8 cellular contexts compared by ENCODE assay signal in genomic region chr4:185142563-185142910, GRCh38. TPM values are rescaled to one million over a fixed set of nuclear protein-coding genes. Genes with fewer than 3 reads are reported as not detected.
A peak's percentile ranks its signal among the peaks of the same experiment; 100 is the strongest.
DNase-seq lines count a peak whose midpoint lies in the region; ATAC-seq and TF ChIP-seq lines count a peak whose summit lies in the region.

No MANE protein-coding gene starts in this region.

- no peaks in the 10 kb centered on the region for H3K27me3 ChIP-seq in kidney epithelial cell (ENCODE audit: control insufficient read depth, insufficient read depth, low read length)

- DNase-seq in kidney epithelial cell (ENCODE audit: low read depth) (no peak), substantia nigra (lab: John Stamatoyannopoulos, UW) (peak in 2 of 49 donors; percentile 39 to 50), dedifferentiated amniotic fluid mesenchymal stem cell (ENCODE audit: extremely low spot score) (no peak), NCI-H446 treated with DMSO at 0.1 percent for 48 hours (lab: John Stamatoyannopoulos, UW) (no peak)

- H3K4me1 Mint-ChIP-seq in activated naive CD8-positive, alpha-beta T cell (ENCODE audit: low read depth): peaks cover 18% of the 10 kb centered on the region

- peak overlapping the region; percentile 42 for H3K27ac Mint-ChIP-seq in activated naive CD8-positive, alpha-beta T cell

- H3K36me3 ChIP-seq in kidney epithelial cell (ENCODE audit: control insufficient read depth, insufficient read depth, low read length): no peaks in the 10 kb centered on the region

- H3K4me3 ChIP-seq in GM12875 (ENCODE audit: low read depth, low read length): peak overlapping the region; percentile 89
- H3K4me3 ChIP-seq in kidney epithelial cell (ENCODE audit: low read depth, low read length): peak overlapping the region; percentile 90

- peak overlapping the region; percentile 93 for H3K27ac ChIP-seq in substantia nigra (ENCODE audit: low read depth, low read length, poor library complexity, severe bottlenecking)

- H3K27me3 Mint-ChIP-seq in activated naive CD8-positive, alpha-beta T cell: peaks cover 9% of the 10 kb centered on the region

- H3K9me3 Mint-ChIP-seq in activated naive CD8-positive, alpha-beta T cell (ENCODE audit: low read depth): no peaks in the 10 kb centered on the region

- H3K36me3 Mint-ChIP-seq in activated naive CD8-positive, alpha-beta T cell: no peaks in the 10 kb centered on the region

- peak; percentile 22 for ATAC-seq in HG03159 (IDR thresholded peaks at IDR 0.05; ENCODE audit: unreplicated experiment)
- ATAC-seq in HG02571 (IDR thresholded peaks at IDR 0.05; ENCODE audit: unreplicated experiment): no peak

- no peak for TF ChIP-seq CTCF in GM12875 (IDR thresholded peaks at IDR 0.05; ENCODE audit: borderline replicate concordance, insufficient read depth, low read depth, low read length)
- TF ChIP-seq CTCF in kidney epithelial cell (IDR thresholded peaks at IDR 0.05; ENCODE audit: insufficient read depth, low read length, poor library complexity, severe bottlenecking): no peak

- H3K4me3 Mint-ChIP-seq in activated naive CD8-positive, alpha-beta T cell: peak overlapping the region; percentile 92

RNA-seq across cellular contexts. Expression of gene SLC25A4, which starts 0.5 kb away (rescaled TPM):
- total RNA-seq in kidney epithelial cell: 30.2 and 31.2 TPM in 2 replicates
